Comparison of ENCODE assay signal across 2 cellular contexts in the genomic region with DNA sequence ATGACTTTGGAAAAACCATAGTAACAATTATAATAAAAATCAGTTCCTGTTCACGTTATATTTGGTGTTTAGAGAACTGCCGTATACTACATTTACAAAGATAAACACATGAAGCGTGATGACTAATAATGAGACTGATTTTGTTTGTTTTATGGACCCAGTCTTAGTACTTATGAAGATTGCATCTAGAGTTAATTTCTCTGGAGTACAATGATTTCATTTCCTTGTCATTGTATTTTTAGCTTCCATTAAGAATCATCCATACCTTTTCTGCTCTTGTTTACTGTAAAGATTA.
A peak's percentile ranks its signal among the peaks of the same experiment; 100 is the strongest.
TF ChIP-seq lines count a peak whose summit lies in the region.

No MANE protein-coding gene starts in this region.

TF ChIP-seq in HEK293T, 16 proteins besides CTCF, POLR2A, EP300 and RAD21 (continued from another document):
- TF ChIP-seq, protein P1, sequence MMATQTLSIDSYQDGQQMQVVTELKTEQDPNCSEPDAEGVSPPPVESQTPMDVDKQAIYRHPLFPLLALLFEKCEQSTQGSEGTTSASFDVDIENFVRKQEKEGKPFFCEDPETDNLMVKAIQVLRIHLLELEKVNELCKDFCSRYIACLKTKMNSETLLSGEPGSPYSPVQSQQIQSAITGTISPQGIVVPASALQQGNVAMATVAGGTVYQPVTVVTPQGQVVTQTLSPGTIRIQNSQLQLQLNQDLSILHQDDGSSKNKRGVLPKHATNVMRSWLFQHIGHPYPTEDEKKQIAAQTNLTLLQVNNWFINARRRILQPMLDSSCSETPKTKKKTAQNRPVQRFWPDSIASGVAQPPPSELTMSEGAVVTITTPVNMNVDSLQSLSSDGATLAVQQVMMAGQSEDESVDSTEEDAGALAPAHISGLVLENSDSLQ (IDR thresholded peaks at IDR 0.05), result peak; percentile 29; the same call in 1 of the 2 replicates
- TF ChIP-seq LEF1 (IDR thresholded peaks at IDR 0.05; ENCODE audit: borderline replicate concordance), result no peak
- no peak for TF ChIP-seq FOXK2 (IDR thresholded peaks at IDR 0.05)
- no peak for TF ChIP-seq ARNT (IDR thresholded peaks at IDR 0.05)
- no peak for TF ChIP-seq SP1 (IDR thresholded peaks at IDR 0.05)

TF ChIP-seq in K562, 482 proteins besides CTCF, POLR2A, EP300 and RAD21 (continued from another document):
- TF ChIP-seq, protein P2, sequence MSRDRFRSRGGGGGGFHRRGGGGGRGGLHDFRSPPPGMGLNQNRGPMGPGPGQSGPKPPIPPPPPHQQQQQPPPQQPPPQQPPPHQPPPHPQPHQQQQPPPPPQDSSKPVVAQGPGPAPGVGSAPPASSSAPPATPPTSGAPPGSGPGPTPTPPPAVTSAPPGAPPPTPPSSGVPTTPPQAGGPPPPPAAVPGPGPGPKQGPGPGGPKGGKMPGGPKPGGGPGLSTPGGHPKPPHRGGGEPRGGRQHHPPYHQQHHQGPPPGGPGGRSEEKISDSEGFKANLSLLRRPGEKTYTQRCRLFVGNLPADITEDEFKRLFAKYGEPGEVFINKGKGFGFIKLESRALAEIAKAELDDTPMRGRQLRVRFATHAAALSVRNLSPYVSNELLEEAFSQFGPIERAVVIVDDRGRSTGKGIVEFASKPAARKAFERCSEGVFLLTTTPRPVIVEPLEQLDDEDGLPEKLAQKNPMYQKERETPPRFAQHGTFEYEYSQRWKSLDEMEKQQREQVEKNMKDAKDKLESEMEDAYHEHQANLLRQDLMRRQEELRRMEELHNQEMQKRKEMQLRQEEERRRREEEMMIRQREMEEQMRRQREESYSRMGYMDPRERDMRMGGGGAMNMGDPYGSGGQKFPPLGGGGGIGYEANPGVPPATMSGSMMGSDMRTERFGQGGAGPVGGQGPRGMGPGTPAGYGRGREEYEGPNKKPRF (IDR thresholded peaks at IDR 0.05; ENCODE audit: low read depth, low read length), result no peak
- no peak for TF ChIP-seq TCF7 (IDR thresholded peaks at IDR 0.05; ENCODE audit: borderline replicate concordance)
- TF ChIP-seq SAFB2 (IDR thresholded peaks at IDR 0.05; ENCODE audit: borderline replicate concordance, low read depth, low read length, severe bottlenecking), result no peak
- TF ChIP-seq FOSL1 (tag; conservative IDR thresholded peaks at IDR 0.05), result 0 out of 2 replicates have a peak, but pooled peaks have one; percentile 31
- no peak for TF ChIP-seq CHD1 (IDR thresholded peaks at IDR 0.05; ENCODE audit: low read length)
